In genomic region chr22:37807410-37808293, GRCh38 we compare ENCODE assay signal across 8 cellular contexts. TPM values are rescaled to one million over a fixed set of nuclear protein-coding genes. Genes with fewer than 3 reads are reported as not detected.
A peak's percentile ranks its signal among the peaks of the same experiment; 100 is the strongest.
DNase-seq lines count a peak whose midpoint lies in the region; ATAC-seq, FAIRE-seq and TF ChIP-seq lines count a peak whose summit lies in the region.

Gene GCAT (plus strand): TSS chr22:37807934. CDS start chr22:37807968, 34 bp downstream.

- peaks cover 13% of the 10 kb centered on the region for H3K79me2 ChIP-seq in smooth muscle cell (ENCODE audit: low read depth)

- H3K4me2 ChIP-seq in smooth muscle cell = peak within 1 kb of the TSS; percentile 100

- intact Hi-C loops in activated B cell treated with CpG ODN at 0.5 μM for 24 hours (cut with micrococcal nuclease) = loop anchor here (1.0 to 2.0 kb wide), 4 partner anchors 11 to 198 kb away; partner anchors contain the start of gene ANKRD54

- H3K4me1 Mint-ChIP-seq in activated B cell treated with CpG ODN at 0.5 μM for 24 hours (peaks cover 43% of the 10 kb centered on the region), immature natural killer cell (peaks cover 33 to 42% of the 10 kb centered on the region in 2 donors)

- H3K4me3 Mint-ChIP-seq in activated B cell treated with CpG ODN at 0.5 μM for 24 hours (peak within 1 kb of the TSS; percentile 70), immature natural killer cell (peak within 1 kb of the TSS; percentile 70 to 80 (median 77))

- H3K27me3 Mint-ChIP-seq in activated B cell treated with CpG ODN at 0.5 μM for 24 hours = peaks cover 46% of the 10 kb centered on the region
- H3K27me3 Mint-ChIP-seq in immature natural killer cell (ENCODE audit: low read depth in 3 of 3) = peaks cover 18 to 52% (median 33%) of the 10 kb centered on the region in 3 donors

- H3K27me3 ChIP-seq in smooth muscle cell (ENCODE audit: low read depth) = no peaks in the 10 kb centered on the region

- H3K36me3 Mint-ChIP-seq in activated B cell treated with CpG ODN at 0.5 μM for 24 hours (ENCODE audit: low read depth) (no peaks in the 10 kb centered on the region), immature natural killer cell (no peaks in the 10 kb centered on the region)

- peaks cover 12% of the 10 kb centered on the region for H3F3A ChIP-seq in smooth muscle cell (ENCODE audit: low read depth)

- no peaks in the 10 kb centered on the region for H3K36me3 ChIP-seq in smooth muscle cell (ENCODE audit: low read depth)

- no peak within 1 kb of the TSS for H2AFZ ChIP-seq in smooth muscle cell (ENCODE audit: low read depth)

- H3K27ac ChIP-seq in smooth muscle cell (ENCODE audit: low read depth) = peak within 1 kb of the TSS; percentile 40

- TF ChIP-seq CTCF in activated B cell treated with CpG ODN at 0.5 μM for 24 hours (IDR thresholded peaks at IDR 0.05) (no peak), cardiac fibroblast (IDR thresholded peaks at IDR 0.05; ENCODE audit: low read depth, low read length) (no peak), smooth muscle cell (IDR thresholded peaks at IDR 0.05; ENCODE audit: borderline replicate concordance, insufficient read depth, poor library complexity, severe bottlenecking) (no peak)

- CTCF ChIA-PET in activated B cell treated with CpG ODN at 0.5 μM for 24 hours (lab: Charles Lee) = interaction anchor here (1.3 to 3.6 kb wide), 3 partner anchors 11 to 199 kb away, joined by 3 to 21 read pairs (median 5); partner anchors contain the start of gene GGA1

- H3K9me3 ChIP-seq in smooth muscle cell (replicated peaks; ENCODE audit: low read depth) = no peaks in the 10 kb centered on the region

- peak within 1 kb of the TSS; percentile 87 for H3K9ac ChIP-seq in smooth muscle cell (ENCODE audit: low read depth)

- peaks cover 40% of the 10 kb centered on the region for H4K20me1 ChIP-seq in smooth muscle cell (ENCODE audit: low read depth)

- WGBS in smooth muscle cell (ENCODE audit: low lambda C conversion rate) = under 1% methylated on average over 65 of the region's 73 CpGs

- peaks cover 32% of the 10 kb centered on the region for H3K4me1 ChIP-seq in smooth muscle cell (ENCODE audit: low read depth)

- H3K27ac Mint-ChIP-seq in activated B cell treated with CpG ODN at 0.5 μM for 24 hours = no peak within 1 kb of the TSS
- no peak within 1 kb of the TSS for H3K27ac Mint-ChIP-seq in immature natural killer cell

- H3K9me3 Mint-ChIP-seq in activated B cell treated with CpG ODN at 0.5 μM for 24 hours (no peaks in the 10 kb centered on the region), immature natural killer cell (no peaks in the 10 kb centered on the region)

- POLR2A ChIA-PET in activated B cell treated with CpG ODN at 0.5 μM for 24 hours (lab: Charles Lee) = interaction anchor here (0.7 to 1.6 kb wide), 5 partner anchors 11 to 396 kb away, joined by 3 to 12 read pairs (median 4); partner anchors contain the start of gene ANKRD54

- DNase-seq in NCI-H345 (lab: John Stamatoyannopoulos, UW) = peak; percentile 93
- DNase-seq in activated B cell treated with CpG ODN at 0.5 μM for 24 hours = peak; percentile 73
- peak; percentile 97 to 98 for DNase-seq in cardiac fibroblast (ENCODE audit: low read depth in 2 of 2)
- DNase-seq in immature natural killer cell = peak; percentile 76 to 80 (median 80)
- DNase-seq in smooth muscle cell (lab: John Stamatoyannopoulos, UW; ENCODE audit: unreplicated experiment) = peak; percentile 88

- H3K4me3 ChIP-seq in cardiac fibroblast (replicated peaks in 1 of 2; ENCODE audit: low read depth in 2 of 2, low read length in 2 of 2) (peak within 1 kb of the TSS; percentile 69 to 78), smooth muscle cell (peak within 1 kb of the TSS; percentile 83)

- peak; percentile 78 for FAIRE-seq in A204.1 (lab: Jason Lieb, UNC)

- ATAC-seq in GM18861 (IDR thresholded peaks at IDR 0.05; ENCODE audit: unreplicated experiment) (peak; percentile 79), HG03103 (IDR thresholded peaks at IDR 0.05; ENCODE audit: low read depth, unreplicated experiment) (peak; percentile 86), activated B cell treated with CpG ODN at 0.5 μM for 24 hours (ENCODE audit: low read depth) (peak; percentile 98)

RNA-seq across cellular contexts. Expression of gene GCAT, which starts in this region (rescaled TPM):
- total RNA-seq in activated B cell treated with CpG ODN at 0.5 μM for 24 hours (0.40 and 0.83 TPM in 2 replicates), smooth muscle cell (10.8 and 13.5 TPM in 2 replicates)
- polyA plus RNA-seq in immature natural killer cell (under 1 TPM in 2 of 3 donors, not detected in 1; 0.64 to 0.71 TPM), smooth muscle cell (21.2 and 30.6 TPM in 2 replicates)

Comparison
In these comparisons a context has a peak if more than half of its experiments do, and no peak if none do; other contexts are left out.
1. Peak in every context shown above with its lines: DNase-seq, ATAC-seq, H3K4me3 ChIP-seq and H3K27ac ChIP-seq.
2. RNA of gene GCAT (polyA plus RNA-seq): 21.2 to 30.6 TPM in smooth muscle cell; 0.64 to 0.71 TPM in immature natural killer cell; every median in the first group is over 10 times any median in the second.
3. Peak in DNase-seq and ATAC-seq in activated B cell treated with CpG ODN at 0.5 μM for 24 hours; RNA of the gene not detected or under 1 TPM.
4. Peak in DNase-seq in immature natural killer cell; RNA of the gene not detected or under 1 TPM.